In genomic region chr1:230643887-230644286, GRCh38 we compare ENCODE assay signal across 1 cellular context.
TF ChIP-seq lines count a peak whose summit lies in the region.

No MANE protein-coding gene starts in this region.

TF ChIP-seq in HepG2, 621 proteins besides CTCF, POLR2A, EP300 and RAD21 (continued from another document):
- no peak for TF ChIP-seq MXI1 (IDR thresholded peaks at IDR 0.05; ENCODE audit: borderline replicate concordance, low read depth, low read length)
- no peak for TF ChIP-seq HOXA3 (CRISPR knock-in tag; IDR thresholded peaks at IDR 0.05)
- no peak for TF ChIP-seq EEA1 (CRISPR knock-in tag; IDR thresholded peaks at IDR 0.05; ENCODE audit: borderline replicate concordance)
- TF ChIP-seq SP1 (IDR thresholded peaks at IDR 0.05) = no peak
- no peak for TF ChIP-seq SP1 (CRISPR knock-in tag; IDR thresholded peaks at IDR 0.05)
- TF ChIP-seq ZNF333 (CRISPR knock-in tag; IDR thresholded peaks at IDR 0.05; ENCODE audit: borderline replicate concordance) = no peak
- TF ChIP-seq ZNF557 (CRISPR knock-in tag; IDR thresholded peaks at IDR 0.05) = no peak
- no peak for TF ChIP-seq ZNF788 (CRISPR knock-in tag; IDR thresholded peaks at IDR 0.05; ENCODE audit: borderline replicate concordance)
- TF ChIP-seq BRD4 (CRISPR knock-in tag; IDR thresholded peaks at IDR 0.05) = no peak
- TF ChIP-seq TOPORS (CRISPR knock-in tag; IDR thresholded peaks at IDR 0.05) = no peak
- TF ChIP-seq MLLT10 (CRISPR knock-in tag; IDR thresholded peaks at IDR 0.05) = no peak
- no peak for TF ChIP-seq ZNF264 (CRISPR knock-in tag; IDR thresholded peaks at IDR 0.05)
- no peak for TF ChIP-seq PRDM15 (CRISPR knock-in tag; IDR thresholded peaks at IDR 0.05)
- TF ChIP-seq KLF12 (CRISPR knock-in tag; IDR thresholded peaks at IDR 0.05; ENCODE audit: borderline replicate concordance) = no peak
